Comparison of ENCODE assay signal across 1 cellular context in genomic region chr17:78344666-78345065, GRCh38.
TF ChIP-seq lines count a peak whose summit lies in the region.

No MANE protein-coding gene starts in this region.

TF ChIP-seq in IMR-90, 13 proteins besides CTCF, POLR2A, EP300 and RAD21:
- no peak for TF ChIP-seq USF2 (IDR thresholded peaks at IDR 0.05; ENCODE audit: low read depth, low read length)
- TF ChIP-seq MAZ (IDR thresholded peaks at IDR 0.05; ENCODE audit: borderline replicate concordance, low read depth, low read length): no peak
- no peak for TF ChIP-seq MAFK (IDR thresholded peaks at IDR 0.05; ENCODE audit: low read depth, low read length)
- TF ChIP-seq NFE2L2 (IDR thresholded peaks at IDR 0.05; ENCODE audit: low read depth, low read length): no peak
- TF ChIP-seq CHD1 (IDR thresholded peaks at IDR 0.05; ENCODE audit: low read depth, low read length): no peak
- TF ChIP-seq FOS (IDR thresholded peaks at IDR 0.05; ENCODE audit: low read depth, low read length): no peak
- no peak for TF ChIP-seq RFX5 (IDR thresholded peaks at IDR 0.05; ENCODE audit: low read depth, low read length)
- TF ChIP-seq MXI1 (IDR thresholded peaks at IDR 0.05; ENCODE audit: borderline replicate concordance, low read depth, low read length): no peak
- TF ChIP-seq RCOR1 (IDR thresholded peaks at IDR 0.05; ENCODE audit: insufficient replicate concordance, low read length): no peak
- no peak for TF ChIP-seq BHLHE40 (IDR thresholded peaks at IDR 0.05; ENCODE audit: low read depth, low read length)
- no peak for TF ChIP-seq CEBPB (IDR thresholded peaks at IDR 0.05; ENCODE audit: low read depth, low read length)
- TF ChIP-seq SMC3 (IDR thresholded peaks at IDR 0.05; ENCODE audit: low read depth, low read length): no peak
- no peak for TF ChIP-seq ELK1 (IDR thresholded peaks at IDR 0.05; ENCODE audit: borderline replicate concordance, low read depth, low read length)
